ENCODE assay signal across 1 cellular context in the genomic region with DNA sequence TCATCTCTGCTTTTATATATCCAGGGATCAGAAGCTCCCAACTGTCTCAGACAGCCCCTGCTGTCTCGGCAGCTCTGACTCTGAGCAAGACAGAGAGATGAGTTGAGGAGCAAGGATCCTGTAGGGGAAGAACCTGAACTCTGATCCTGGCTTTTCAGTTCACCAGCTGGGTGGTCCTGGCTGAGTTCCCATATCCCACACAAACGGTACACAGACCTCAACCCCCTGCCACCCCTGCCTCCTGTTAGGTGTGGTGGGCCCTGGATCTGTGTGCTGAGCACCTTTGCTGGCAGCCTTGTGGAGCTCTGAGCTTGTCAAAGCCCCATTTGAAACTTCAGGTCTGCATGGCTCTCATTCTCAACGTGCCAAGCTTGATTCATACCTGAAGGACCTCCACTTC.
TF ChIP-seq lines count a peak whose summit lies in the region.

No MANE protein-coding gene starts in this region.

TF ChIP-seq in H1, 55 proteins besides CTCF, POLR2A, EP300 and RAD21 (continued from another document):
- TF ChIP-seq SAP30 (IDR thresholded peaks at IDR 0.05; ENCODE audit: insufficient read depth, insufficient replicate concordance, low read length) = no peak
- TF ChIP-seq, protein P1, sequence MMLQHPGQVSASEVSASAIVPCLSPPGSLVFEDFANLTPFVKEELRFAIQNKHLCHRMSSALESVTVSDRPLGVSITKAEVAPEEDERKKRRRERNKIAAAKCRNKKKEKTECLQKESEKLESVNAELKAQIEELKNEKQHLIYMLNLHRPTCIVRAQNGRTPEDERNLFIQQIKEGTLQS (IDR thresholded peaks at IDR 0.05; ENCODE audit: insufficient read depth, low read depth, low read length) = no peak
- TF ChIP-seq SP2 (IDR thresholded peaks at IDR 0.05; ENCODE audit: low read length) = no peak
- no peak for TF ChIP-seq CEBPB (IDR thresholded peaks at IDR 0.05; ENCODE audit: low read depth, low read length)
- no peak for TF ChIP-seq RXRA (IDR thresholded peaks at IDR 0.05; ENCODE audit: insufficient read depth, low read depth, low read length)
